In genomic region chr17:69235338-69236058, GRCh38 we compare ENCODE assay signal across 8 cellular contexts. TPM values are rescaled to one million over a fixed set of nuclear protein-coding genes. Genes with fewer than 3 reads are reported as not detected.
A peak's percentile ranks its signal among the peaks of the same experiment; 100 is the strongest.
DNase-seq lines count a peak whose midpoint lies in the region; ATAC-seq and TF ChIP-seq lines count a peak whose summit lies in the region.

No MANE protein-coding gene starts in this region.

- peak; percentile 97 for ATAC-seq in GM18909 (IDR thresholded peaks at IDR 0.05; ENCODE audit: poor library complexity, unreplicated experiment)
- ATAC-seq in HG03139 (IDR thresholded peaks at IDR 0.05; ENCODE audit: unreplicated experiment): peak; percentile 91

- H3K4me3 ChIP-seq in WERI-Rb-1 (ENCODE audit: low read depth, low read length): no peak overlapping the region
- no peak overlapping the region for H3K4me3 ChIP-seq in mammary epithelial cell (replicated peaks in 1 of 3; ENCODE audit: insufficient read depth in 1 of 3, low read depth in 2 of 3, low read length in 3 of 3)

- CTCF ChIA-PET in mammary epithelial cell (lab: Charles Lee; ENCODE audit: low non-redundant PET): interaction anchor here (0.6 kb wide), 1 partner anchor 599 kb away, joined by 3 read pairs; no protein-coding TSS in a partner anchor

- no peak overlapping the region for H3K27ac ChIP-seq in WERI-Rb-1
- H3K27ac ChIP-seq in mammary epithelial cell (ENCODE audit: insufficient read depth, low read depth, low read length): no peak overlapping the region

- peak; percentile 71 for DNase-seq in AG08396 (ENCODE audit: low spot score)
- peak; percentile 46 for DNase-seq in NCI-H2196 treated with DMSO at 0.1 percent for 48 hours (lab: John Stamatoyannopoulos, UW; ENCODE audit: unreplicated experiment)
- peak; percentile 91 for DNase-seq in WERI-Rb-1
- DNase-seq in mammary epithelial cell: peak; percentile 67
- peak; percentile 78 for DNase-seq in iris pigment epithelial cell (ENCODE audit: low read depth)
- DNase-seq in stimulated activated CD4-positive, alpha-beta T cell treated with anti-CD3 and anti-CD28 coated beads, Interleukin-1b, Interleukin-23, amount 100 ng/mL, for 4 hours (ENCODE audit: low read depth in 2 of 2): peak; percentile 20 to 21

- H3K27me3 ChIP-seq in WERI-Rb-1 (ENCODE audit: insufficient read depth, low read depth, severe bottlenecking) (no peaks in the 10 kb centered on the region), mammary epithelial cell (ENCODE audit: insufficient read depth, low read length) (no peaks in the 10 kb centered on the region)

- H4K20me1 ChIP-seq in mammary epithelial cell (ENCODE audit: insufficient read depth, low read length): no peaks in the 10 kb centered on the region

- H3K79me2 ChIP-seq in mammary epithelial cell (ENCODE audit: insufficient read depth, low read length): no peaks in the 10 kb centered on the region

- no peak overlapping the region for H3K4me2 ChIP-seq in mammary epithelial cell (ENCODE audit: insufficient read depth, low read depth, low read length)

- dilution Hi-C loops in mammary epithelial cell (cut with HindIII; ENCODE audit: low sequenced_read_pairs): no loop called here

- no peak overlapping the region for H3K9ac ChIP-seq in mammary epithelial cell (ENCODE audit: insufficient read depth, low read length)

- TF ChIP-seq CTCF in WERI-Rb-1 (IDR thresholded peaks at IDR 0.05; ENCODE audit: low read depth, low read length) (peak; percentile 86), mammary epithelial cell (conservative IDR thresholded peaks at IDR 0.05 in 1 of 2, IDR thresholded peaks at IDR 0.05 in 1 of 2; ENCODE audit: extremely low read depth in 1 of 2, insufficient read depth in 1 of 2, low read depth in 1 of 2, low read length in 2 of 2) (peak; percentile 52 to 79)

- peaks cover 6% of the 10 kb centered on the region for H3K9me3 ChIP-seq in WERI-Rb-1 (ENCODE audit: severe bottlenecking)
- no peaks in the 10 kb centered on the region for H3K9me3 ChIP-seq in mammary epithelial cell (replicated peaks; ENCODE audit: insufficient read depth, low read length)

- BruUV-seq in mammary epithelial cell (replicated peaks; lab: Mats Ljungman, UMichigan): no TSS peak

- in situ Hi-C loops in mammary epithelial cell (cut with MboI; ENCODE audit: low sequenced_read_pairs in 2 of 2): loop anchor here in 1 of 2 donors (25.0 kb wide), 2 partner anchors 173 to 698 kb away; partner anchors contain the start of gene ABCA9

- no peak overlapping the region for H2AFZ ChIP-seq in mammary epithelial cell (ENCODE audit: low read depth, low read length)

- intact Hi-C loops in mammary epithelial cell (cut with micrococcal nuclease): loop anchor here (1.0 to 5.0 kb wide), 5 partner anchors 169 to 458 kb away; no protein-coding TSS in a partner anchor

- H3K36me3 ChIP-seq in WERI-Rb-1: no peaks in the 10 kb centered on the region
- no peaks in the 10 kb centered on the region for H3K36me3 ChIP-seq in mammary epithelial cell (ENCODE audit: insufficient read depth, low read length)

- H3K4me1 ChIP-seq in mammary epithelial cell (ENCODE audit: insufficient read depth, low read length): no peaks in the 10 kb centered on the region

- WGBS in mammary epithelial cell (ENCODE audit: low coverage, missing lambda C conversion rate): 50% methylated on average over 1 of the region's 1 CpG

RNA-seq across cellular contexts. Expression of gene ABCA10, which starts 6.9 kb away (rescaled TPM):
- 1 to 10 TPM; 2.1 to 5.0 TPM for total RNA-seq in mammary epithelial cell
- 0.17 TPM for polyA plus RNA-seq in mammary epithelial cell
- polyA minus RNA-seq in mammary epithelial cell: not detected

Comparison
In these comparisons a context has a peak if more than half of its experiments do, and no peak if none do; other contexts are left out.
1. DNase-seq: peak in every context shown above with its lines; median percentile 91 in WERI-Rb-1; 78 in iris pigment epithelial cell; 71 in AG08396; 67 in mammary epithelial cell; 46 in NCI-H2196 treated with DMSO at 0.1 percent for 48 hours; 20 in stimulated activated CD4-positive, alpha-beta T cell treated with anti-CD3 and anti-CD28 coated beads, Interleukin-1b, Interleukin-23, amount 100 ng/mL, for 4 hours.